Comparison of ENCODE assay signal across 28 cellular contexts in genomic region chr2:201327678-201328077, GRCh38. TPM values are rescaled to one million over a fixed set of nuclear protein-coding genes. Genes with fewer than 3 reads are reported as not detected.
DNase-seq lines count a peak whose midpoint lies in the region; ATAC-seq, FAIRE-seq and TF ChIP-seq lines count a peak whose summit lies in the region.
"Had no signal": no experiment of that assay in that cellular context is flagged by ENCODE, and none has a peak within 500 bp of the region (broad histone marks: within the 10 kb centered on the region; RNA-seq: fewer than 3 reads in every experiment).

No MANE protein-coding gene starts in this region.

- POLR2A ChIA-PET in activated CD4-positive, alpha-beta T cell treated with anti-CD3 and anti-CD28 coated beads for 36 hours (lab: Charles Lee), result no interaction called here
- POLR2A ChIA-PET in GM12878 (lab: Charles Lee), result no interaction called here

- DNase-seq in activated CD4-positive, alpha-beta T cell treated with anti-CD3 and anti-CD28 coated beads for 36 hours, result no peak
- DNase-seq in activated CD4-positive, alpha-beta T cell treated with anti-CD3 and anti-CD28 coated beads, Interleukin-2, amount 50 U/mL, for 1 hour, result no peak
- DNase-seq in CD4-positive, CD25-positive, alpha-beta regulatory T cell, result no peak
- DNase-seq in M059J (ENCODE audit: low read depth) (peak; percentile 60), GM12878 (ENCODE audit: low read depth, low spot score) (no peak), vagina (ENCODE audit: extremely low spot score in 2 of 2) (no peak)
- no peak for DNase-seq in activated CD8-positive, alpha-beta memory T cell treated with anti-CD3 and anti-CD28 coated beads, Interleukin-2, amount 50 U/mL, for 4 hours
- DNase-seq: AML-193; CD4-positive, alpha-beta memory T cell; CD8-positive, alpha-beta memory T cell; COR-L47; DMS 273 treated with DMSO at 0.1 percent for 48 hours; DMS153; DMS53; DMS79; DND-41; EL; GDM1 had no signal

- FAIRE-seq in GM12878 (lab: Jason Lieb, UNC), result no peak
- FAIRE-seq: A549, GM12891, GM19239 had no signal

- H3K79me2 ChIP-seq in GM12878 (ENCODE audit: control insufficient read depth, insufficient read depth, low read length), result no peaks in the 10 kb centered on the region

- H3K36me3 ChIP-seq in CD4-positive, CD25-positive, alpha-beta regulatory T cell (ENCODE audit: control insufficient read depth, insufficient read depth, low read length), result peaks cover 3% of the 10 kb centered on the region
- H3K36me3 ChIP-seq in GM12878 (ENCODE audit: control insufficient read depth in 2 of 2, insufficient read depth in 2 of 2, low read length in 1 of 2), result no peaks in the 10 kb centered on the region
- H3K36me3 ChIP-seq in vagina, result no peaks in the 10 kb centered on the region

- no peak overlapping the region for H3K4me3 ChIP-seq in CD4-positive, CD25-positive, alpha-beta regulatory T cell (ENCODE audit: low read depth, low read length)
- no peak overlapping the region for H3K4me3 ChIP-seq in GM12878
- no peak overlapping the region for H3K4me3 ChIP-seq in vagina
- H3K4me3 ChIP-seq: A549; BLaER1 treated with 17β-estradiol and CSF1 and Interleukin-3, amounts not matched to agents 10 nM and 100 nM had no signal

- no peak overlapping the region for H3K4me3 Mint-ChIP-seq in activated CD4-positive, alpha-beta T cell treated with anti-CD3 and anti-CD28 coated beads for 36 hours
- no peak overlapping the region for H3K4me3 Mint-ChIP-seq in CD4-positive, CD25-positive, alpha-beta regulatory T cell
- H3K4me3 Mint-ChIP-seq: B cell; CD4-positive, alpha-beta memory T cell; CD8-positive, alpha-beta memory T cell had no signal

- in situ Hi-C loops in GM12878 (cut with MboI), result no loop called here

- BruUV-seq in GM12878 (replicated peaks; lab: Mats Ljungman, UMichigan), result no TSS peak

- H3K27ac Mint-ChIP-seq in activated CD4-positive, alpha-beta T cell treated with anti-CD3 and anti-CD28 coated beads for 36 hours, result no peak overlapping the region
- H3K27ac Mint-ChIP-seq in CD4-positive, CD25-positive, alpha-beta regulatory T cell, result peak overlapping the region in 2 of 3 donors; percentile 13 to 35
- H3K27ac Mint-ChIP-seq: B cell; CD8-positive, alpha-beta memory T cell had no signal

- H3K9me3 Mint-ChIP-seq in activated CD4-positive, alpha-beta T cell treated with anti-CD3 and anti-CD28 coated beads for 36 hours (ENCODE audit: low read depth), result peaks cover 20% of the 10 kb centered on the region
- peaks cover 4 to 31% (median 12%) of the 10 kb centered on the region in 7 donors for H3K9me3 Mint-ChIP-seq in CD4-positive, CD25-positive, alpha-beta regulatory T cell

- TF ChIP-seq CTCF in GM12878 (IDR thresholded peaks at IDR 0.05 in 2 of 3, conservative IDR thresholded peaks at IDR 0.05 in 1 of 3; ENCODE audit: control insufficient read depth in 2 of 3, extremely low read depth in 1 of 3, insufficient read depth in 1 of 3, low read depth in 3 of 3, low read length in 3 of 3), result no peak
- no peak for TF ChIP-seq CTCF in vagina (IDR thresholded peaks at IDR 0.05)

- intact Hi-C loops in activated CD4-positive, alpha-beta T cell treated with anti-CD3 and anti-CD28 coated beads for 36 hours (cut with DNase I, micrococcal nuclease), result no loop called here
- intact Hi-C loops in GM12878 (cut with micrococcal nuclease; ENCODE audit: unreplicated experiment) (no loop called here), vagina (cut with DNase I) (no loop called here)

- no peaks in the 10 kb centered on the region for H3K27me3 Mint-ChIP-seq in activated CD4-positive, alpha-beta T cell treated with anti-CD3 and anti-CD28 coated beads for 36 hours
- no peaks in the 10 kb centered on the region for H3K27me3 Mint-ChIP-seq in CD4-positive, CD25-positive, alpha-beta regulatory T cell
- H3K27me3 Mint-ChIP-seq: B cell; CD4-positive, alpha-beta memory T cell; CD8-positive, alpha-beta memory T cell had no signal

- H3K9ac ChIP-seq in GM12878 (ENCODE audit: control insufficient read depth, insufficient read depth, low read length), result no peak overlapping the region
- H3K9ac ChIP-seq: BLaER1 treated with 17β-estradiol and CSF1 and Interleukin-3, amounts not matched to agents 10 nM and 100 nM had no signal

- SMC1A ChIA-PET in GM12878 (lab: Charles Lee; ENCODE audit: uncharacterized antibody, unreplicated experiment), result interaction anchor here (0.7 to 0.8 kb wide), 3 partner anchors 13 to 31 kb away, joined by 3 to 4 read pairs (median 3); no protein-coding TSS in a partner anchor

- CTCF ChIA-PET in activated CD4-positive, alpha-beta T cell treated with anti-CD3 and anti-CD28 coated beads for 36 hours (lab: Charles Lee), result interaction anchor here (0.6 to 1.3 kb wide), 5 partner anchors 23 to 848 kb away, joined by 3 to 4 read pairs (median 3); no protein-coding TSS in a partner anchor
- CTCF ChIA-PET in GM12878 (lab: Yijun Ruan, JAX), result no interaction called here

- H3K27ac ChIP-seq in CD4-positive, CD25-positive, alpha-beta regulatory T cell (ENCODE audit: insufficient read depth, low read length, poor library complexity, severe bottlenecking), result no peak overlapping the region
- H3K27ac ChIP-seq in GM12878 (ENCODE audit: control insufficient read depth, insufficient read depth), result no peak overlapping the region
- H3K27ac ChIP-seq in vagina, result no peak overlapping the region
- H3K27ac ChIP-seq: 22Rv1; A549; BLaER1 treated with 17β-estradiol and CSF1 and Interleukin-3, amounts not matched to agents 10 nM and 100 nM; C4-2B had no signal

- H3K4me2 ChIP-seq in GM12878 (ENCODE audit: control insufficient read depth, insufficient read depth), result no peak overlapping the region
- H3K4me2 ChIP-seq: A549; BLaER1 treated with 17β-estradiol and CSF1 and Interleukin-3, amounts not matched to agents 10 nM and 100 nM had no signal

- no peak overlapping the region for H2AFZ ChIP-seq in GM12878 (ENCODE audit: control insufficient read depth, low read depth, low read length)

- no peaks in the 10 kb centered on the region for H4K20me1 ChIP-seq in GM12878 (ENCODE audit: control insufficient read depth, insufficient read depth)
- H4K20me1 ChIP-seq: BLaER1 treated with 17β-estradiol and CSF1 and Interleukin-3, amounts not matched to agents 10 nM and 100 nM had no signal

- RAD21 ChIA-PET in GM12878 (lab: Charles Lee; ENCODE audit: unreplicated experiment), result interaction anchor here (1.1 kb wide), 1 partner anchor 67 kb away, joined by 4 read pairs; the partner anchor contains the start of gene CASP8

- no peaks in the 10 kb centered on the region for H3K4me1 ChIP-seq in CD4-positive, CD25-positive, alpha-beta regulatory T cell (ENCODE audit: control insufficient read depth, insufficient read depth, low read length, poor library complexity, severe bottlenecking)
- H3K4me1 ChIP-seq in GM12878 (ENCODE audit: control insufficient read depth, insufficient read depth, low read length) (no peaks in the 10 kb centered on the region), vagina (no peaks in the 10 kb centered on the region)
- H3K4me1 ChIP-seq: A549 had no signal

- no peak for TF ChIP-seq RAD21 in GM12878 (IDR thresholded peaks at IDR 0.05; ENCODE audit: insufficient read depth, low read depth, low read length)

- H3K9me3 ChIP-seq in CD4-positive, CD25-positive, alpha-beta regulatory T cell (ENCODE audit: control insufficient read depth in 2 of 2, low read length in 2 of 2), result peaks cover 9 to 10% of the 10 kb centered on the region in 2 experiments
- H3K9me3 ChIP-seq in GM12878 (replicated peaks; ENCODE audit: control insufficient read depth, insufficient read depth, low read length) (no peaks in the 10 kb centered on the region; the same call in 1 of the 3 replicates), vagina (peaks cover 7% of the 10 kb centered on the region)

- peaks cover 13% of the 10 kb centered on the region for H3K4me1 Mint-ChIP-seq in activated CD4-positive, alpha-beta T cell treated with anti-CD3 and anti-CD28 coated beads for 36 hours
- H3K4me1 Mint-ChIP-seq in CD4-positive, CD25-positive, alpha-beta regulatory T cell, result peaks cover 0 to 19% (median 12%) of the 10 kb centered on the region in 4 donors
- H3K4me1 Mint-ChIP-seq: B cell had no signal

- H3K36me3 Mint-ChIP-seq in activated CD4-positive, alpha-beta T cell treated with anti-CD3 and anti-CD28 coated beads for 36 hours (ENCODE audit: low read depth), result peaks cover 12% of the 10 kb centered on the region
- peaks cover 25% of the 10 kb centered on the region for H3K36me3 Mint-ChIP-seq in CD4-positive, CD25-positive, alpha-beta regulatory T cell

- 2% methylated on average over 3 of the region's 3 CpGs for WGBS in GM12878 (ENCODE audit: insufficient coverage, insufficient replicate concordance, low lambda C conversion rate, missing lambda C conversion rate)

- TF ChIP-seq POLR2A in GM12878 (IDR thresholded peaks at IDR 0.05; ENCODE audit: low read depth, low read length), result no peak
- no peak for TF ChIP-seq POLR2A in vagina (IDR thresholded peaks at IDR 0.05)

- ATAC-seq in activated CD4-positive, alpha-beta T cell treated with anti-CD3 and anti-CD28 coated beads for 36 hours, result peak; percentile 44
- no peak for ATAC-seq in CD4-positive, CD25-positive, alpha-beta regulatory T cell (ENCODE audit: low read depth in 2 of 2)
- ATAC-seq in GM12878 (peak; percentile 45), HG02571 (IDR thresholded peaks at IDR 0.05; ENCODE audit: unreplicated experiment) (no peak)
- ATAC-seq: A549 had no signal

- no peaks in the 10 kb centered on the region for H3K27me3 ChIP-seq in CD4-positive, CD25-positive, alpha-beta regulatory T cell (ENCODE audit: control insufficient read depth, insufficient read depth, low read length)
- H3K27me3 ChIP-seq in GM12878 (replicated peaks in 1 of 2; ENCODE audit: control insufficient read depth in 2 of 2, insufficient read depth in 2 of 2, low read length in 1 of 2) (no peaks in the 10 kb centered on the region), vagina (no peaks in the 10 kb centered on the region)
- H3K27me3 ChIP-seq: BLaER1 treated with 17β-estradiol and CSF1 and Interleukin-3, amounts not matched to agents 10 nM and 100 nM had no signal

- no peak for TF ChIP-seq EP300 in GM12878 (IDR thresholded peaks at IDR 0.05; ENCODE audit: borderline replicate concordance in 1 of 2, control insufficient read depth in 1 of 2, low read depth in 2 of 2, low read length in 2 of 2)

RNA-seq across cellular contexts. Expression of gene FLACC1, which starts 29.5 kb away (rescaled TPM):
- total RNA-seq in activated CD4-positive, alpha-beta T cell treated with anti-CD3 and anti-CD28 coated beads for 36 hours, result under 1 TPM; 0.48 to 0.72 TPM
- total RNA-seq in CD4-positive, CD25-positive, alpha-beta regulatory T cell, result 7.0 TPM
- polyA plus RNA-seq in CD4-positive, CD25-positive, alpha-beta regulatory T cell, result 1 to 10 TPM in 2 of 4 donors, under 1 TPM in 2; 0.23 to 2.5 (median 1.0) TPM
- total RNA-seq in M059J (2014; rRNA removed; shearing (Covaris generic)), result 0.27 TPM in 1 of 2 replicates, not detected in the other
- 0.31 and 0.78 TPM in 2 replicates for total RNA-seq in GM12878 (2013; cell fraction: nucleolus; rRNA removed)
- total RNA-seq in GM12878 (2014; rRNA removed) (0.28 and 0.38 TPM in 2 replicates), GM12878 (2014; rRNA removed; fragmentation: Illumina TruSeq; extraction: Trizol) (0.36 and 0.37 TPM in 2 replicates), GM12878 (2021) (0.29 and 0.54 TPM in 2 replicates), vagina (0.74 TPM)
- polyA plus RNA-seq in GM12878 (2011; ENCODE audit: low read depth), result not detected
- polyA plus RNA-seq in GM12878 (2011; rRNA removed) (0.08 and 0.13 TPM in 2 replicates), GM12878 (2014; fragmentation: Illumina TruSeq; extraction: Trizol) (0.32 and 0.47 TPM in 2 replicates), GM12878 (2014; fragmentation: Nextera tagmentation; extraction: Ambion mirVana) (under 1 TPM; 0.14 to 0.16 TPM), GM12878 (2014; rRNA removed) (0.27 and 0.32 TPM in 2 replicates), GM12878 (2016; fragmentation: Nextera tagmentation; extraction: Ambion mirVana) (not detected)
- 0.10 TPM in 2 replicates for polyA plus RNA-seq in GM12878 (2011; cell fraction: cytosol; rRNA removed)
- polyA plus RNA-seq in GM12878 (2011; cell fraction: nucleus; rRNA removed), result 0.19 and 0.28 TPM in 2 replicates
- polyA plus RNA-seq in GM12878 (2012), result not detected in 2 replicates
- polyA minus RNA-seq in GM12878 (2011; rRNA and poly(A)+ RNA removed), result 0.44 TPM in 1 of 2 replicates, not detected in the other
- polyA minus RNA-seq in GM12878 (2011; cell fraction: cytosol; rRNA and poly(A)+ RNA removed), result not detected in 2 replicates
- 0.24 TPM in 1 of 2 replicates, not detected in the other for polyA minus RNA-seq in GM12878 (2011; cell fraction: nucleus; rRNA and poly(A)+ RNA removed)
- total RNA-seq: A172, Daoy had no signal

Comparison
In these comparisons a context has a peak if more than half of its experiments do, and no peak if none do; other contexts are left out.
1. ATAC-seq: peak in activated CD4-positive, alpha-beta T cell treated with anti-CD3 and anti-CD28 coated beads for 36 hours (single experiment) and GM12878 (single experiment); none in CD4-positive, CD25-positive, alpha-beta regulatory T cell (0 of 2) and HG02571 (single experiment).